In the genomic region with DNA sequence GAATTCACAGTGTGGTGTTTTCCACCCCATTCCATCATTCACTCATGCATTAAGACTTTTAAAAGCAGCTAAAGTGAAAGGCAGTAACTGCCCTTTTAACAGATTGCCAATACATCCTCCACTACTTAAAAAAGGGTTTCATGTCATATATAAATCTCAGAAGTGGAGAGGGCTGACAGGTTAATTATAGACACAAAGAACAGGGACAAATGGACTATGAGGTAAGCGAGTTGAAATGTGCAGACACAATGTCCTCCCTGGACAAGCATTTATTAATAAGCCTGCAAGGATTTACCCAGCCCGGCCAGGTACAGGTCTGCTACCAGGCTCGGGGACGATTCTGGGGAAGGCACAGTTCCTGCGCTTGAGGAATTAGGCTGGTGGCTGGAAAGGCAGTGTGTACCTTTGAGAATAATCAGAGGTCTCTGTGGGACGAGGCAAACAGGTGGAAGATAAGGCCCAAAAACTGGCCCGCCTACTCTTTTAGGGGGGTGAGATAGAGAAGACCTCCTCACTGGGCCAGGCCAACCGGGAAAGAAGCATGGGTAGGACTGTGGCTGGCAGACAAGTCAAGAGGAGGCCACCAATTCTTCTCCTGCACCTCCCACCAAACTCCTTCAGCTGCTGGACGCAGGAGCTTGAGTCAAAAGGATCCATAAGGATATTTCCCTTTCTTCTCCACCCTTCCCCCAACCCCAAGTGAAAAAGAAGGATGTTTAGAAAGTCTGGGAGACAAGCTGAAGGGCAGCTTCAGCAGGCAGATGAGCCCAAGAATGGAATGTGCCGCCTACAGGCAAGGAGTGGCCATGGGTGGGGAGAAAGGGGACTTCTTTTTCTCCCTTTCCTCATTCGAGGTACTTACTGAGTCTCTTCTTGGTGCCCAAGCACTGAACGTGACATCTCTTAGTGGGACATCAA, we compare ENCODE assay signal across 8 cellular contexts. TPM values are rescaled to one million over a fixed set of nuclear protein-coding genes. Genes with fewer than 3 reads are reported as not detected.
DNase-seq lines count a peak whose midpoint lies in the region; ATAC-seq and TF ChIP-seq lines count a peak whose summit lies in the region.

No MANE protein-coding gene starts in this region.

- TF ChIP-seq EP300 in suprapubic skin (IDR thresholded peaks at IDR 0.05), result no peak

- H3K9me3 Mint-ChIP-seq in activated naive CD8-positive, alpha-beta T cell treated with anti-CD3 and anti-CD28 coated beads, Interleukin-2, amount 50 U/mL, for 24 hours, result no peaks in the 10 kb centered on the region

- H3K36me3 ChIP-seq in DOHH2 (ENCODE audit: control insufficient read depth, low read length) (peaks cover 12% of the 10 kb centered on the region), suprapubic skin (no peaks in the 10 kb centered on the region)

- H3F3A ChIP-seq in DOHH2 (ENCODE audit: control insufficient read depth, insufficient read depth), result peaks cover 17% of the 10 kb centered on the region

- peaks cover 62% of the 10 kb centered on the region for H3K79me2 ChIP-seq in DOHH2 (ENCODE audit: control insufficient read depth, low read length)

- H3K9me3 ChIP-seq in DOHH2 (ENCODE audit: control insufficient read depth, insufficient read depth, low read length) (no peaks in the 10 kb centered on the region), suprapubic skin (no peaks in the 10 kb centered on the region)

- TF ChIP-seq CTCF in DOHH2 (IDR thresholded peaks at IDR 0.05; ENCODE audit: low read depth, low read length, poor library complexity, severe bottlenecking) (peak; percentile 26), suprapubic skin (IDR thresholded peaks at IDR 0.05) (no peak)

- no peak overlapping the region for H3K27ac ChIP-seq in DOHH2 (ENCODE audit: low read depth, low read length)
- peak overlapping the region; percentile 91 for H3K27ac ChIP-seq in suprapubic skin

- peaks cover 43% of the 10 kb centered on the region for H3K27me3 Mint-ChIP-seq in activated naive CD8-positive, alpha-beta T cell treated with anti-CD3 and anti-CD28 coated beads, Interleukin-2, amount 50 U/mL, for 24 hours

- TF ChIP-seq POLR2A in suprapubic skin (IDR thresholded peaks at IDR 0.05), result no peak

- peak overlapping the region; percentile 88 for H3K4me3 ChIP-seq in DOHH2 (ENCODE audit: low read length)
- H3K4me3 ChIP-seq in suprapubic skin, result peak overlapping the region; percentile 87

- DNase-seq in M059J (ENCODE audit: low read depth) (peak; percentile 60), iPS-NIHi11 (ENCODE audit: low spot score) (peak; percentile 58), suprapubic skin (ENCODE audit: low spot score in 2 of 2) (no peak), mucosa of gallbladder (ENCODE audit: low spot score) (no peak)
- DNase-seq in activated naive CD8-positive, alpha-beta T cell treated with anti-CD3 and anti-CD28 coated beads, Interleukin-2, amount 50 U/mL, for 24 hours, result no peak

- H3K4me1 ChIP-seq in DOHH2 (ENCODE audit: control insufficient read depth, low read length), result peaks cover 68% of the 10 kb centered on the region
- peaks cover 52% of the 10 kb centered on the region for H3K4me1 ChIP-seq in suprapubic skin

- WGBS in suprapubic skin, result 27% methylated on average over 12 of the region's 12 CpGs

- no peaks in the 10 kb centered on the region for H3K9me2 ChIP-seq in DOHH2 (replicated peaks; ENCODE audit: control insufficient read depth, low read length)

- ATAC-seq in activated naive CD8-positive, alpha-beta T cell treated with anti-CD3 and anti-CD28 coated beads, Interleukin-2, amount 50 U/mL, for 24 hours, result no peak
- ATAC-seq in GM21619 (IDR thresholded peaks at IDR 0.05; ENCODE audit: unreplicated experiment) (no peak), GM18909 (IDR thresholded peaks at IDR 0.05; ENCODE audit: poor library complexity, unreplicated experiment) (no peak)

- H3K27me3 ChIP-seq in DOHH2 (ENCODE audit: control insufficient read depth, low read length) (no peaks in the 10 kb centered on the region), suprapubic skin (no peaks in the 10 kb centered on the region)

- H3K4me1 Mint-ChIP-seq in activated naive CD8-positive, alpha-beta T cell treated with anti-CD3 and anti-CD28 coated beads, Interleukin-2, amount 50 U/mL, for 24 hours, result peaks cover 18% of the 10 kb centered on the region

- H3K4me3 Mint-ChIP-seq in activated naive CD8-positive, alpha-beta T cell treated with anti-CD3 and anti-CD28 coated beads, Interleukin-2, amount 50 U/mL, for 24 hours, result peak overlapping the region; percentile 70

- H3K36me3 Mint-ChIP-seq in activated naive CD8-positive, alpha-beta T cell treated with anti-CD3 and anti-CD28 coated beads, Interleukin-2, amount 50 U/mL, for 24 hours (ENCODE audit: low read depth), result no peaks in the 10 kb centered on the region

- peak overlapping the region; percentile 96 for H3K4me2 ChIP-seq in DOHH2 (ENCODE audit: low read length)

- no peak overlapping the region for H3K27ac Mint-ChIP-seq in activated naive CD8-positive, alpha-beta T cell treated with anti-CD3 and anti-CD28 coated beads, Interleukin-2, amount 50 U/mL, for 24 hours

- H4K20me1 ChIP-seq in DOHH2 (ENCODE audit: control insufficient read depth, insufficient read depth, low read depth, low read length), result peaks cover 6% of the 10 kb centered on the region; the same call in 1 of the 2 replicates

RNA-seq across cellular contexts. Expression of gene PDLIM1, which starts 1.5 kb away (rescaled TPM):
- 55.3 and 69.1 TPM in 2 replicates for total RNA-seq in M059J (2014; rRNA removed; shearing (Covaris generic))
- total RNA-seq in suprapubic skin (100 to 1,000 TPM in 1 of 4 donors, 10 to 100 TPM in 3; 71.4 to 112 (median 77.7) TPM), mucosa of gallbladder (114 TPM)

Comparison
In these comparisons a context has a peak if more than half of its experiments do, and no peak if none do; other contexts are left out.
1. DNase-seq: peak in M059J (single experiment) and iPS-NIHi11 (single experiment); none in activated naive CD8-positive, alpha-beta T cell treated with anti-CD3 and anti-CD28 coated beads, Interleukin-2, amount 50 U/mL, for 24 hours (single experiment), suprapubic skin (0 of 2) and mucosa of gallbladder (single experiment).